2 cellular contexts compared by ENCODE assay signal in genomic region chr2:41781082-41781481, GRCh38.
TF ChIP-seq lines count a peak whose summit lies in the region.

No MANE protein-coding gene starts in this region.

TF ChIP-seq in GM23338, 12 proteins besides CTCF, POLR2A, EP300 and RAD21 (continued from another document):
- TF ChIP-seq, protein P1, sequence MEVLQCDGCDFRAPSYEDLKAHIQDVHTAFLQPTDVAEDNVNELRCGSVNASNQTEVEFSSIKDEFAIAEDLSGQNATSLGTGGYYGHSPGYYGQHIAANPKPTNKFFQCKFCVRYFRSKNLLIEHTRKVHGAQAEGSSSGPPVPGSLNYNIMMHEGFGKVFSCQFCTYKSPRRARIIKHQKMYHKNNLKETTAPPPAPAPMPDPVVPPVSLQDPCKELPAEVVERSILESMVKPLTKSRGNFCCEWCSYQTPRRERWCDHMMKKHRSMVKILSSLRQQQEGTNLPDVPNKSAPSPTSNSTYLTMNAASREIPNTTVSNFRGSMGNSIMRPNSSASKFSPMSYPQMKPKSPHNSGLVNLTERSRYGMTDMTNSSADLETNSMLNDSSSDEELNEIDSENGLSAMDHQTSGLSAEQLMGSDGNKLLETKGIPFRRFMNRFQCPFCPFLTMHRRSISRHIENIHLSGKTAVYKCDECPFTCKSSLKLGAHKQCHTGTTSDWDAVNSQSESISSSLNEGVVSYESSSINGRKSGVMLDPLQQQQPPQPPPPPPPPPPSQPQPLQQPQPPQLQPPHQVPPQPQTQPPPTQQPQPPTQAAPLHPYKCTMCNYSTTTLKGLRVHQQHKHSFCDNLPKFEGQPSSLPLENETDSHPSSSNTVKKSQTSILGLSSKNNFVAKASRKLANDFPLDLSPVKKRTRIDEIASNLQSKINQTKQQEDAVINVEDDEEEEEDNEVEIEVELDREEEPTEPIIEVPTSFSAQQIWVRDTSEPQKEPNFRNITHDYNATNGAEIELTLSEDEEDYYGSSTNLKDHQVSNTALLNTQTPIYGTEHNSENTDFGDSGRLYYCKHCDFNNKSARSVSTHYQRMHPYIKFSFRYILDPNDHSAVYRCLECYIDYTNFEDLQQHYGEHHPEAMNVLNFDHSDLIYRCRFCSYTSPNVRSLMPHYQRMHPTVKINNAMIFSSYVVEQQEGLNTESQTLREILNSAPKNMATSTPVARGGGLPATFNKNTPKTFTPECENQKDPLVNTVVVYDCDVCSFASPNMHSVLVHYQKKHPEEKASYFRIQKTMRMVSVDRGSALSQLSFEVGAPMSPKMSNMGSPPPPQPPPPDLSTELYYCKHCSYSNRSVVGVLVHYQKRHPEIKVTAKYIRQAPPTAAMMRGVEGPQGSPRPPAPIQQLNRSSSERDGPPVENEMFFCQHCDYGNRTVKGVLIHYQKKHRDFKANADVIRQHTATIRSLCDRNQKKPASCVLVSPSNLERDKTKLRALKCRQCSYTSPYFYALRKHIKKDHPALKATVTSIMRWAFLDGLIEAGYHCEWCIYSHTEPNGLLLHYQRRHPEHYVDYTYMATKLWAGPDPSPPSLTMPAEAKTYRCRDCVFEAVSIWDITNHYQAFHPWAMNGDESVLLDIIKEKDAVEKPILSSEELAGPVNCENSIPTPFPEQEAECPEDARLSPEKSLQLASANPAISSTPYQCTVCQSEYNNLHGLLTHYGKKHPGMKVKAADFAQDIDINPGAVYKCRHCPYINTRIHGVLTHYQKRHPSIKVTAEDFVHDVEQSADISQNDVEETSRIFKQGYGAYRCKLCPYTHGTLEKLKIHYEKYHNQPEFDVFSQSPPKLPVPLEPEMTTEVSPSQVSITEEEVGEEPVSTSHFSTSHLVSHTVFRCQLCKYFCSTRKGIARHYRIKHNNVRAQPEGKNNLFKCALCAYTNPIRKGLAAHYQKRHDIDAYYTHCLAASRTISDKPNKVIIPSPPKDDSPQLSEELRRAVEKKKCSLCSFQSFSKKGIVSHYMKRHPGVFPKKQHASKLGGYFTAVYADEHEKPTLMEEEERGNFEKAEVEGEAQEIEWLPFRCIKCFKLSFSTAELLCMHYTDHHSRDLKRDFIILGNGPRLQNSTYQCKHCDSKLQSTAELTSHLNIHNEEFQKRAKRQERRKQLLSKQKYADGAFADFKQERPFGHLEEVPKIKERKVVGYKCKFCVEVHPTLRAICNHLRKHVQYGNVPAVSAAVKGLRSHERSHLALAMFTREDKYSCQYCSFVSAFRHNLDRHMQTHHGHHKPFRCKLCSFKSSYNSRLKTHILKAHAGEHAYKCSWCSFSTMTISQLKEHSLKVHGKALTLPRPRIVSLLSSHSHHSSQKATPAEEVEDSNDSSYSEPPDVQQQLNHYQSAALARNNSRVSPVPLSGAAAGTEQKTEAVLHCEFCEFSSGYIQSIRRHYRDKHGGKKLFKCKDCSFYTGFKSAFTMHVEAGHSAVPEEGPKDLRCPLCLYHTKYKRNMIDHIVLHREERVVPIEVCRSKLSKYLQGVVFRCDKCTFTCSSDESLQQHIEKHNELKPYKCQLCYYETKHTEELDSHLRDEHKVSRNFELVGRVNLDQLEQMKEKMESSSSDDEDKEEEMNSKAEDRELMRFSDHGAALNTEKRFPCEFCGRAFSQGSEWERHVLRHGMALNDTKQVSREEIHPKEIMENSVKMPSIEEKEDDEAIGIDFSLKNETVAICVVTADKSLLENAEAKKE (CRISPR knock-in tag; IDR thresholded peaks at IDR 0.05): no peak
- TF ChIP-seq ZNF331 (CRISPR knock-in tag; IDR thresholded peaks at IDR 0.05; ENCODE audit: low read depth) (no peak), POLR2AphosphoS5 (IDR thresholded peaks at IDR 0.05; ENCODE audit: low read depth) (no peak), ZNF114 (CRISPR knock-in tag; IDR thresholded peaks at IDR 0.05) (no peak), CREB1 (CRISPR knock-in tag; IDR thresholded peaks at IDR 0.05; ENCODE audit: low read depth) (no peak), NANOG (IDR thresholded peaks at IDR 0.05; ENCODE audit: borderline replicate concordance) (no peak)
- TF ChIP-seq, protein P2, sequence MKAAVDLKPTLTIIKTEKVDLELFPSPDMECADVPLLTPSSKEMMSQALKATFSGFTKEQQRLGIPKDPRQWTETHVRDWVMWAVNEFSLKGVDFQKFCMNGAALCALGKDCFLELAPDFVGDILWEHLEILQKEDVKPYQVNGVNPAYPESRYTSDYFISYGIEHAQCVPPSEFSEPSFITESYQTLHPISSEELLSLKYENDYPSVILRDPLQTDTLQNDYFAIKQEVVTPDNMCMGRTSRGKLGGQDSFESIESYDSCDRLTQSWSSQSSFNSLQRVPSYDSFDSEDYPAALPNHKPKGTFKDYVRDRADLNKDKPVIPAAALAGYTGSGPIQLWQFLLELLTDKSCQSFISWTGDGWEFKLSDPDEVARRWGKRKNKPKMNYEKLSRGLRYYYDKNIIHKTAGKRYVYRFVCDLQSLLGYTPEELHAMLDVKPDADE (IDR thresholded peaks at IDR 0.05): no peak

TF ChIP-seq in H1, 55 proteins besides CTCF, POLR2A, EP300 and RAD21 (continued from another document):
- TF ChIP-seq ATF2 (IDR thresholded peaks at IDR 0.05; ENCODE audit: low read length) (no peak), TCF12 (IDR thresholded peaks at IDR 0.05; ENCODE audit: low read depth, low read length) (no peak), NRF1 (IDR thresholded peaks at IDR 0.05; ENCODE audit: low read depth, low read length) (no peak), NANOG (IDR thresholded peaks at IDR 0.05; ENCODE audit: insufficient read depth, low read depth, low read length, poor library complexity, severe bottlenecking) (no peak), CHD2 (IDR thresholded peaks at IDR 0.05; ENCODE audit: low read length) (no peak), JUN (IDR thresholded peaks at IDR 0.05; ENCODE audit: low read depth, low read length) (no peak), HDAC2 (IDR thresholded peaks at IDR 0.05; ENCODE audit: borderline replicate concordance in 1 of 2, low read depth in 2 of 2, low read length in 2 of 2) (no peak), SIRT6 (IDR thresholded peaks at IDR 0.05; ENCODE audit: low read length) (no peak), BACH1 (IDR thresholded peaks at IDR 0.05; ENCODE audit: low read length) (no peak), FOSL1 (IDR thresholded peaks at IDR 0.05; ENCODE audit: insufficient read depth, low read depth, low read length) (no peak)
TF ChIP-seq in H1: peak in this region for 0.
